Comparison of ENCODE assay signal across 8 cellular contexts in genomic region chrX:155048997-155049619, GRCh38. TPM values are rescaled to one million over a fixed set of nuclear protein-coding genes. Genes with fewer than 3 reads are reported as not detected.
DNase-seq lines count a peak whose midpoint lies in the region; ATAC-seq and TF ChIP-seq lines count a peak whose summit lies in the region.

No MANE protein-coding gene starts in this region.

- 37 to 40% (median 37%) methylated on average over 9 of the region's 9 CpGs for WGBS in ovary, 3 donors

- ATAC-seq in HG03378 (IDR thresholded peaks at IDR 0.05; ENCODE audit: unreplicated experiment) (no peak), GM19324 (IDR thresholded peaks at IDR 0.05; ENCODE audit: low FRiP score, unreplicated experiment) (no peak)

- no peak overlapping the region for H3K4me3 ChIP-seq in ovary

- peak; percentile 32 for DNase-seq in activated T-cell treated with anti-CD3 and anti-CD28 coated beads for 1 hour (ENCODE audit: low read depth)
- no peak for DNase-seq in activated T-cell treated with anti-CD3 and anti-CD28 coated beads for 4 hours
- peak; percentile 34 for DNase-seq in NCI-H1694 treated with DMSO at 0.1 percent for 48 hours (lab: John Stamatoyannopoulos, UW)
- DNase-seq in activated CD8-positive, alpha-beta memory T cell treated with anti-CD3 and anti-CD28 coated beads, Interleukin-2, amount 50 U/mL, for 4 hours = peak; percentile 33
- DNase-seq in fibroblast of the conjunctiva (ENCODE audit: low read depth) = peak; percentile 38
- DNase-seq in ovary = peak in 3 of 5 donors; percentile 32 to 48 (median 37)

- H3K27ac ChIP-seq in ovary = no peak overlapping the region

- no peak for TF ChIP-seq EP300 in ovary (IDR thresholded peaks at IDR 0.05)

- H3K9me3 ChIP-seq in ovary = no peaks in the 10 kb centered on the region

- intact Hi-C loops in ovary (cut with DNase I) = no loop called here

- no peaks in the 10 kb centered on the region for H3K27me3 ChIP-seq in ovary

- no peak for TF ChIP-seq POLR2A in ovary (IDR thresholded peaks at IDR 0.05)

- no peaks in the 10 kb centered on the region for H3K4me1 ChIP-seq in ovary (ENCODE audit: insufficient read depth)

- no peaks in the 10 kb centered on the region for H3K36me3 ChIP-seq in ovary

- no peak for TF ChIP-seq CTCF in ovary (IDR thresholded peaks at IDR 0.05)

RNA-seq across cellular contexts. Expression of gene CMC4, which starts 21.8 kb away (rescaled TPM):
- 10 to 100 TPM in 3 of 7 donors, 1 to 10 TPM in 4; 7.1 to 34.1 (median 9.3) TPM for total RNA-seq in ovary
- 10 to 100 TPM in 1 of 2 donors, 1 to 10 TPM in 1; 5.2 to 17.0 TPM for polyA plus RNA-seq in ovary

RNA-seq across cellular contexts. Expression of gene MTCP1, which starts 21.8 kb away (rescaled TPM):
- total RNA-seq in ovary = 10 to 100 TPM in 4 of 7 donors, 1 to 10 TPM in 2, under 1 TPM in 1; 0.36 to 29.0 (median 27.3) TPM
- polyA plus RNA-seq in ovary = 10 to 100 TPM; 14.0 to 29.0 TPM

RNA-seq across cellular contexts. Expression of gene BRCC3, which starts 22.2 kb away (rescaled TPM):
- 10 to 100 TPM in 5 of 7 donors, 1 to 10 TPM in 2; 4.3 to 15.1 (median 13.3) TPM for total RNA-seq in ovary
- polyA plus RNA-seq in ovary = 10 to 100 TPM in 1 of 2 donors, 1 to 10 TPM in 1; 5.9 to 13.9 TPM

RNA-seq across cellular contexts. Expression of gene FUNDC2, which starts 22.5 kb away (rescaled TPM):
- total RNA-seq in ovary = 100 to 1,000 TPM; 133 to 179 (median 144) TPM
- 100 to 1,000 TPM; 149 to 257 TPM for polyA plus RNA-seq in ovary

RNA-seq across cellular contexts. Expression of gene F8, which starts 26.6 kb away (rescaled TPM):
- 10 to 100 TPM; 15.5 to 77.5 (median 23.9) TPM for total RNA-seq in ovary
- polyA plus RNA-seq in ovary = 10 to 100 TPM; 15.3 to 18.9 TPM
